ENCODE assay signal across 1 cellular context in genomic region chr6:42166444-42167141, GRCh38.
A peak's percentile ranks its signal among the peaks of the same experiment; 100 is the strongest.
TF ChIP-seq lines count a peak whose summit lies in the region.

No MANE protein-coding gene starts in this region.

TF ChIP-seq in HepG2, 621 proteins besides CTCF, POLR2A, EP300 and RAD21 (continued from another document and continues in another):
- TF ChIP-seq HMGXB3 (CRISPR knock-in tag; IDR thresholded peaks at IDR 0.05; ENCODE audit: borderline replicate concordance) (no peak), TCF7 (IDR thresholded peaks at IDR 0.05; ENCODE audit: low read depth) (no peak), ELF1 (CRISPR knock-in tag; IDR thresholded peaks at IDR 0.05) (peak; percentile 55; the same call in 1 of the 2 replicates), ZNF350 (CRISPR knock-in tag; IDR thresholded peaks at IDR 0.05; ENCODE audit: borderline replicate concordance, low read depth) (no peak; the same call in 1 of the 2 replicates), ZNF800 (CRISPR knock-in tag; IDR thresholded peaks at IDR 0.05) (0 out of 2 replicates have a peak, but pooled peaks have one; percentile 19), ZNF430 (CRISPR knock-in tag; IDR thresholded peaks at IDR 0.05) (no peak), ZNF121 (CRISPR knock-in tag; IDR thresholded peaks at IDR 0.05) (no peak), HNF1A (IDR thresholded peaks at IDR 0.05; ENCODE audit: low read depth) (no peak), HNF1A (CRISPR knock-in tag; IDR thresholded peaks at IDR 0.05; ENCODE audit: borderline replicate concordance) (no peak), CBX2 (IDR thresholded peaks at IDR 0.05; ENCODE audit: low read depth, low read length) (no peak), CBX2 (CRISPR knock-in tag; IDR thresholded peaks at IDR 0.05; ENCODE audit: low read depth) (no peak), CSRNP1 (CRISPR knock-in tag; IDR thresholded peaks at IDR 0.05) (no peak), ZNF331 (CRISPR knock-in tag; IDR thresholded peaks at IDR 0.05) (no peak), RARA (CRISPR knock-in tag; IDR thresholded peaks at IDR 0.05) (no peak), KLF11 (CRISPR knock-in tag; IDR thresholded peaks at IDR 0.05) (no peak), THAP9 (CRISPR knock-in tag; IDR thresholded peaks at IDR 0.05; ENCODE audit: borderline replicate concordance) (0 out of 2 replicates have a peak, but pooled peaks have one; percentile 36), FOXK1 (CRISPR knock-in tag; IDR thresholded peaks at IDR 0.05; ENCODE audit: borderline replicate concordance, low read depth) (0 out of 2 replicates have a peak, but pooled peaks have one; percentile 31), ZEB1 (IDR thresholded peaks at IDR 0.05; ENCODE audit: insufficient replicate concordance, low read depth) (peak; percentile 15), PPARG (CRISPR knock-in tag; conservative IDR thresholded peaks at IDR 0.05) (0 out of 2 replicates have a peak, but pooled peaks have one; percentile 24), MLXIP (CRISPR knock-in tag; IDR thresholded peaks at IDR 0.05; ENCODE audit: borderline replicate concordance) (no peak), ARID5B (CRISPR knock-in tag; IDR thresholded peaks at IDR 0.05) (peak; percentile 47; the same call in 1 of the 2 replicates), ZNF619 (CRISPR knock-in tag; IDR thresholded peaks at IDR 0.05) (0 out of 2 replicates have a peak, but pooled peaks have one; percentile 49), THRA (CRISPR knock-in tag; IDR thresholded peaks at IDR 0.05; ENCODE audit: borderline replicate concordance) (0 out of 2 replicates have a peak, but pooled peaks have one; percentile 50), RFX5 (IDR thresholded peaks at IDR 0.05; ENCODE audit: low read depth, low read length) (no peak), ZNF7 (CRISPR knock-in tag; IDR thresholded peaks at IDR 0.05) (no peak), HOXA3 (CRISPR knock-in tag; IDR thresholded peaks at IDR 0.05) (no peak), KLF16 (CRISPR knock-in tag; IDR thresholded peaks at IDR 0.05) (0 out of 4 replicates have a peak, but pooled peaks of 1 of the 2 experiments have one; percentile 38), NR0B2 (CRISPR knock-in tag; IDR thresholded peaks at IDR 0.05) (peak; percentile 20; the same call in 1 of the 2 replicates), TCF7L2 (IDR thresholded peaks at IDR 0.05; ENCODE audit: low read depth, low read length) (no peak)
